Comparison of ENCODE assay signal across 20 cellular contexts in the genomic region with DNA sequence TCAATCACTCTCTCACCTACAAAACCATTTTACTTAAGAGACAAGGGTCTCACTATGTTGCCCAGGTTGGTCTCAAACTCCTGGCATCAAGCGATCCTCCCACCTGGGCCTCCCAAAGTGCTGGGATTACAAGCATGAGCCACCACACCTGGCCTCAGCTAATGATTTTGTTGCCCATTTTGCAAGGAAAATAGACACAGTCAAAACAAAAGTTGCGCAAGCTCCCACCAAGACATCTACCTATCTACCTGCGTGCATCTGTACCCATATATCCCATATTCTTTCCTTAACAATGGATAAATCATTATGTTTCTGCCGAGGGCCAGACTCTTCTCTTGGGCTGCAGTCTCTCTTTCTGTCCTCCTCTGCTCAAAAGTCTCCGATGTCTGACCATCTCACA.
"Had no signal": no experiment of that assay in that cellular context is flagged by ENCODE, and none has a peak within 500 bp of the region (broad histone marks: within the 10 kb centered on the region; RNA-seq: fewer than 3 reads in every experiment).

No MANE protein-coding gene starts in this region.

- H3K9me3 Mint-ChIP-seq: activated naive CD8-positive, alpha-beta T cell treated with anti-CD3 and anti-CD28 coated beads, Interleukin-2, amount 50 U/mL, for 24 hours; activated T-helper 2 cell treated with anti-CD3 and anti-CD28 coated beads, Interferon-gamma antibody, Interleukin-2, Interleukin-4, amounts not matched to agents 10 μg/mL and 5 μg/mL and 100 μg/mL, durations not matched to agents 14 hours and 24 hours and 36 hours; stimulated activated naive CD8-positive, alpha-beta T cell treated with anti-CD3 and anti-CD28 coated beads, Interleukin-15, Interleukin-2, amounts not matched to agents 100 ng/mL and 50 ng/mL, for 24 hours had no signal

- H3K27ac Mint-ChIP-seq: activated naive CD8-positive, alpha-beta T cell treated with anti-CD3 and anti-CD28 coated beads, Interleukin-2, amount 50 U/mL, for 24 hours; activated T-helper 2 cell treated with anti-CD3 and anti-CD28 coated beads, Interferon-gamma antibody, Interleukin-2, Interleukin-4, amounts not matched to agents 10 μg/mL and 5 μg/mL and 100 μg/mL, durations not matched to agents 14 hours and 24 hours and 36 hours; nephron had no signal

- H3K9me3 ChIP-seq: esophagus squamous epithelium, psoas muscle, spleen, thoracic aorta had no signal

- DNase-seq: activated CD4-positive, alpha-beta T cell treated with anti-CD3 and anti-CD28 coated beads for 1 hour; activated CD4-positive, alpha-beta T cell treated with anti-CD3 and anti-CD28 coated beads, Interleukin-2, amount 50 U/mL, for 48 hours; activated CD8-positive, alpha-beta memory T cell treated with anti-CD3 and anti-CD28 coated beads, Interleukin-2, amount 50 U/mL, for 4 hours; activated naive CD8-positive, alpha-beta T cell treated with anti-CD3 and anti-CD28 coated beads, Interleukin-2, amount 50 U/mL, for 24 hours; esophagus squamous epithelium; foreskin fibroblast; left cardiac atrium; psoas muscle; spleen; stimulated activated CD4-positive, alpha-beta T cell treated with anti-CD3 and anti-CD28 coated beads, Interleukin-1b, Interleukin-23, amount 100 ng/mL, for 48 hours; SW 1271; T-helper 9 cell had no signal

- H3K4me3 Mint-ChIP-seq: activated naive CD8-positive, alpha-beta T cell treated with anti-CD3 and anti-CD28 coated beads, Interleukin-2, amount 50 U/mL, for 24 hours; nephron; stimulated activated naive CD8-positive, alpha-beta T cell treated with anti-CD3 and anti-CD28 coated beads, Interleukin-15, Interleukin-2, amounts not matched to agents 100 ng/mL and 50 ng/mL, for 24 hours had no signal

- H3K27me3 ChIP-seq: ascending aorta, esophagus squamous epithelium, spleen had no signal

- H3K27ac ChIP-seq: ascending aorta, esophagus squamous epithelium, psoas muscle, thoracic aorta had no signal

- H3K27me3 Mint-ChIP-seq: activated naive CD8-positive, alpha-beta T cell treated with anti-CD3 and anti-CD28 coated beads, Interleukin-2, amount 50 U/mL, for 24 hours; stimulated activated naive CD8-positive, alpha-beta T cell treated with anti-CD3 and anti-CD28 coated beads, Interleukin-15, Interleukin-2, amounts not matched to agents 100 ng/mL and 50 ng/mL, for 24 hours had no signal

- H3K36me3 ChIP-seq: ascending aorta, esophagus squamous epithelium, thoracic aorta had no signal

- H3K4me1 Mint-ChIP-seq: nephron had no signal

- FAIRE-seq: bronchial epithelial cell, urothelium cell line had no signal

- H3K4me1 ChIP-seq: ascending aorta, esophagus squamous epithelium, psoas muscle had no signal

- ATAC-seq: activated naive CD8-positive, alpha-beta T cell treated with anti-CD3 and anti-CD28 coated beads, Interleukin-2, amount 50 U/mL, for 24 hours; left cardiac atrium; psoas muscle; sciatic nerve had no signal

- H3K4me3 ChIP-seq: ascending aorta, esophagus squamous epithelium, psoas muscle, spleen, thoracic aorta had no signal
